Comparison of ENCODE assay signal across 16 cellular contexts in genomic region chr9:92711844-92712243, GRCh38. TPM values are rescaled to one million over a fixed set of nuclear protein-coding genes. Genes with fewer than 3 reads are reported as not detected.
DNase-seq lines count a peak whose midpoint lies in the region; ATAC-seq, FAIRE-seq and TF ChIP-seq lines count a peak whose summit lies in the region.
"Had no signal": no experiment of that assay in that cellular context is flagged by ENCODE, and none has a peak within 500 bp of the region (broad histone marks: within the 10 kb centered on the region; RNA-seq: fewer than 3 reads in every experiment).

No MANE protein-coding gene starts in this region.

- no peaks in the 10 kb centered on the region for H3K27me3 Mint-ChIP-seq in activated CD4-positive, alpha-beta T cell treated with anti-CD3 and anti-CD28 coated beads, Interleukin-2, amount 10 ng/mL, durations not matched to agents 24 days and 14 days
- H3K27me3 Mint-ChIP-seq in activated T-helper 17 cell treated with anti-CD3 and anti-CD28 coated beads, Interleukin-2, amount 50 U/mL, for 72 hours, result no peaks in the 10 kb centered on the region
- H3K27me3 Mint-ChIP-seq in neural crest cell (ENCODE audit: low read depth), result no peaks in the 10 kb centered on the region

- H3K27ac ChIP-seq in SJCRH30 (no peak overlapping the region), pancreas (no peak overlapping the region)
- H3K27ac ChIP-seq: A549, thoracic aorta had no signal

- H3K9me3 ChIP-seq in SJCRH30 (replicated peaks), result no peaks in the 10 kb centered on the region
- H3K9me3 ChIP-seq in pancreas, result no peaks in the 10 kb centered on the region
- H3K9me3 ChIP-seq: A549, thoracic aorta had no signal

- peaks cover 58% of the 10 kb centered on the region for H3K36me3 ChIP-seq in SJCRH30
- peaks cover 0 to 36% (median 20%) of the 10 kb centered on the region in 3 donors for H3K36me3 ChIP-seq in pancreas

- H3K36me3 Mint-ChIP-seq in activated CD4-positive, alpha-beta T cell treated with anti-CD3 and anti-CD28 coated beads, Interleukin-2, amount 10 ng/mL, durations not matched to agents 24 days and 14 days (ENCODE audit: low read depth), result peaks cover 30% of the 10 kb centered on the region
- peaks cover 61% of the 10 kb centered on the region for H3K36me3 Mint-ChIP-seq in activated T-helper 17 cell treated with anti-CD3 and anti-CD28 coated beads, Interleukin-2, amount 50 U/mL, for 72 hours (ENCODE audit: low read depth)
- peaks cover 2% of the 10 kb centered on the region for H3K36me3 Mint-ChIP-seq in neural crest cell (ENCODE audit: low read depth)

- no peaks in the 10 kb centered on the region for H3K27me3 ChIP-seq in SJCRH30
- H3K27me3 ChIP-seq in pancreas, result no peaks in the 10 kb centered on the region

- TF ChIP-seq CTCF in neural crest cell (conservative IDR thresholded peaks at IDR 0.05), result no peak
- TF ChIP-seq CTCF in pancreas (IDR thresholded peaks at IDR 0.05), result no peak

- peak overlapping the region; percentile 80 for H3K4me3 Mint-ChIP-seq in activated CD4-positive, alpha-beta T cell treated with anti-CD3 and anti-CD28 coated beads, Interleukin-2, amount 10 ng/mL, durations not matched to agents 24 days and 14 days
- peak overlapping the region; percentile 72 for H3K4me3 Mint-ChIP-seq in activated T-helper 17 cell treated with anti-CD3 and anti-CD28 coated beads, Interleukin-2, amount 50 U/mL, for 72 hours
- H3K4me3 Mint-ChIP-seq in neural crest cell, result no peak overlapping the region
- H3K4me3 Mint-ChIP-seq: HFFc6 had no signal

- ATAC-seq in GM21619 (IDR thresholded peaks at IDR 0.05; ENCODE audit: unreplicated experiment), result peak; percentile 45
- peak; percentile 85 for ATAC-seq in activated T-helper 17 cell treated with anti-CD3 and anti-CD28 coated beads, Interleukin-2, amount 50 U/mL, for 72 hours (replicated peaks)
- ATAC-seq in pancreas, result no peak
- ATAC-seq: A549 had no signal

- 80 to 88% methylated on average over 6 of the region's 6 CpGs for WGBS in pancreas, 2 donors

- H3K4me1 ChIP-seq in SJCRH30 (no peaks in the 10 kb centered on the region), pancreas (no peaks in the 10 kb centered on the region)
- H3K4me1 ChIP-seq: A549 had no signal

- FAIRE-seq in pancreas (lab: Jason Lieb, UNC), result no peak
- FAIRE-seq: A549, TTC549 had no signal

- peak overlapping the region; percentile 91 for H3K27ac Mint-ChIP-seq in activated CD4-positive, alpha-beta T cell treated with anti-CD3 and anti-CD28 coated beads, Interleukin-2, amount 10 ng/mL, durations not matched to agents 24 days and 14 days
- peak overlapping the region; percentile 91 for H3K27ac Mint-ChIP-seq in activated T-helper 17 cell treated with anti-CD3 and anti-CD28 coated beads, Interleukin-2, amount 50 U/mL, for 72 hours
- H3K27ac Mint-ChIP-seq in neural crest cell (ENCODE audit: unreplicated experiment), result peak overlapping the region; percentile 28
- H3K27ac Mint-ChIP-seq: HFFc6 had no signal

- peaks cover 27% of the 10 kb centered on the region for H3K4me1 Mint-ChIP-seq in activated CD4-positive, alpha-beta T cell treated with anti-CD3 and anti-CD28 coated beads, Interleukin-2, amount 10 ng/mL, durations not matched to agents 24 days and 14 days
- peaks cover 20% of the 10 kb centered on the region for H3K4me1 Mint-ChIP-seq in activated T-helper 17 cell treated with anti-CD3 and anti-CD28 coated beads, Interleukin-2, amount 50 U/mL, for 72 hours
- no peaks in the 10 kb centered on the region for H3K4me1 Mint-ChIP-seq in neural crest cell

- H3K9me3 Mint-ChIP-seq in activated CD4-positive, alpha-beta T cell treated with anti-CD3 and anti-CD28 coated beads, Interleukin-2, amount 10 ng/mL, durations not matched to agents 24 days and 14 days, result no peaks in the 10 kb centered on the region
- no peaks in the 10 kb centered on the region for H3K9me3 Mint-ChIP-seq in activated T-helper 17 cell treated with anti-CD3 and anti-CD28 coated beads, Interleukin-2, amount 50 U/mL, for 72 hours
- H3K9me3 Mint-ChIP-seq in neural crest cell, result no peaks in the 10 kb centered on the region
- H3K9me3 Mint-ChIP-seq: HFFc6 had no signal

- H3K4me3 ChIP-seq in SJCRH30, result no peak overlapping the region
- no peak overlapping the region for H3K4me3 ChIP-seq in pancreas
- H3K4me3 ChIP-seq: A549, thoracic aorta had no signal

- intact Hi-C loops in activated CD4-positive, alpha-beta T cell treated with anti-CD3 and anti-CD28 coated beads, Interleukin-2, amount 10 ng/mL, durations not matched to agents 24 days and 14 days (cut with micrococcal nuclease), result no loop called here
- intact Hi-C loops in pancreas (cut with DNase I), result no loop called here

- peak; percentile 72 for DNase-seq in activated CD4-positive, alpha-beta T cell treated with anti-CD3 and anti-CD28 coated beads, Interleukin-2, amount 10 ng/mL, durations not matched to agents 24 days and 14 days
- DNase-seq in activated CD4-positive, alpha-beta T cell treated with anti-CD3 and anti-CD28 coated beads for 1 hour, result no peak
- DNase-seq in neural crest cell (ENCODE audit: low read depth, low spot score), result no peak
- no peak for DNase-seq in SJCRH30
- no peak for DNase-seq in HuH-7 (ENCODE audit: low spot score)
- DNase-seq in pancreas, result no peak
- DNase-seq: activated effector memory CD4-positive, alpha-beta T cell treated with Interleukin-2 at 50 U/mL for 16 hours; DMS79 treated with DMSO at 0.1 percent for 48 hours; HFFc6; mesenchymal stem cell; NCI-H446 had no signal

RNA-seq across cellular contexts. Expression of gene IPPK, which starts 41.9 kb away (rescaled TPM):
- 13.5 and 15.6 TPM in 2 replicates for total RNA-seq in activated CD4-positive, alpha-beta T cell treated with anti-CD3 and anti-CD28 coated beads, Interleukin-2, amount 10 ng/mL, durations not matched to agents 24 days and 14 days
- total RNA-seq in activated T-helper 17 cell treated with anti-CD3 and anti-CD28 coated beads, Interleukin-2, amount 50 U/mL, for 72 hours, result 10 to 100 TPM; 15.1 to 18.1 TPM
- total RNA-seq in neural crest cell (13.1 and 15.0 TPM in 2 replicates), pancreas (1 to 10 TPM; 1.9 to 3.9 (median 2.6) TPM)
- total RNA-seq in SJCRH30 (2014; rRNA removed; shearing (Covaris generic)), result 15.8 and 16.7 TPM in 2 replicates
- polyA plus RNA-seq in pancreas, result 1 to 10 TPM; 3.7 to 6.5 TPM

RNA-seq across cellular contexts. Expression of gene BICD2, which starts 52.8 kb away (rescaled TPM):
- 25.8 and 26.2 TPM in 2 replicates for total RNA-seq in activated CD4-positive, alpha-beta T cell treated with anti-CD3 and anti-CD28 coated beads, Interleukin-2, amount 10 ng/mL, durations not matched to agents 24 days and 14 days
- 10 to 100 TPM; 14.2 to 24.9 TPM for total RNA-seq in activated T-helper 17 cell treated with anti-CD3 and anti-CD28 coated beads, Interleukin-2, amount 50 U/mL, for 72 hours
- total RNA-seq in neural crest cell, result 41.3 and 41.5 TPM in 2 replicates
- 64.6 and 65.1 TPM in 2 replicates for total RNA-seq in SJCRH30 (2014; rRNA removed; shearing (Covaris generic))
- 10 to 100 TPM in 1 of 6 donors, 1 to 10 TPM in 5; 5.6 to 13.2 (median 6.5) TPM for total RNA-seq in pancreas
- polyA plus RNA-seq in pancreas, result 1 to 10 TPM; 4.9 to 5.4 TPM

Comparison
In these comparisons a context has a peak if more than half of its experiments do, and no peak if none do; other contexts are left out.
1. H3K27ac Mint-ChIP-seq: peak in every context shown above with its lines; median percentile 91 in activated CD4-positive, alpha-beta T cell treated with anti-CD3 and anti-CD28 coated beads, Interleukin-2, amount 10 ng/mL, durations not matched to agents 24 days and 14 days; 91 in activated T-helper 17 cell treated with anti-CD3 and anti-CD28 coated beads, Interleukin-2, amount 50 U/mL, for 72 hours; 28 in neural crest cell.
2. ATAC-seq: peak in GM21619 (single experiment) and activated T-helper 17 cell treated with anti-CD3 and anti-CD28 coated beads, Interleukin-2, amount 50 U/mL, for 72 hours (single experiment); none in pancreas (0 of 4).